ENCODE assay signal across 8 cellular contexts in genomic region chr19:33302175-33302973, GRCh38. TPM values are rescaled to one million over a fixed set of nuclear protein-coding genes. Genes with fewer than 3 reads are reported as not detected.
A peak's percentile ranks its signal among the peaks of the same experiment; 100 is the strongest.
DNase-seq lines count a peak whose midpoint lies in the region; ATAC-seq and TF ChIP-seq lines count a peak whose summit lies in the region.

Gene CEBPA (minus strand): TSS chr19:33302534. CDS start chr19:33302414, 120 bp downstream.

- no peak within 1 kb of the TSS for H3K27ac Mint-ChIP-seq in CD4-positive, CD25-positive, alpha-beta regulatory T cell
- H3K27ac Mint-ChIP-seq in activated T-helper 1 cell treated with anti-CD3 and anti-CD28 coated beads, Interleukin-12 subunit alpha, Interleukin-12 subunit beta, Interleukin-2, Interleukin-4 antibody, amounts not matched to agents 30 ng/mL and 10 ng/mL and 1 ng/mL, durations not matched to agents 14 hours and 24 hours and 36 hours: no peak within 1 kb of the TSS
- H3K27ac Mint-ChIP-seq in natural killer cell: peak within 1 kb of the TSS in 1 of 2 donors; percentile 36

- peaks cover 0 to 9% (median 4%) of the 10 kb centered on the region in 4 donors for H3K4me1 Mint-ChIP-seq in CD4-positive, CD25-positive, alpha-beta regulatory T cell
- H3K4me1 Mint-ChIP-seq in activated T-helper 1 cell treated with anti-CD3 and anti-CD28 coated beads, Interleukin-12 subunit alpha, Interleukin-12 subunit beta, Interleukin-2, Interleukin-4 antibody, amounts not matched to agents 30 ng/mL and 10 ng/mL and 1 ng/mL, durations not matched to agents 14 hours and 24 hours and 36 hours (ENCODE audit: low read depth): no peaks in the 10 kb centered on the region
- peaks cover 8 to 20% of the 10 kb centered on the region in 2 donors for H3K4me1 Mint-ChIP-seq in natural killer cell

- H3K4me1 ChIP-seq in CD4-positive, CD25-positive, alpha-beta regulatory T cell (ENCODE audit: control insufficient read depth, insufficient read depth, low read length, poor library complexity, severe bottlenecking): peaks cover 24% of the 10 kb centered on the region
- H3K4me1 ChIP-seq in OCI-LY3 (ENCODE audit: low read length): peaks cover 9% of the 10 kb centered on the region
- H3K4me1 ChIP-seq in stomach smooth muscle (ENCODE audit: control insufficient read depth, insufficient read depth, low read length): peaks cover 34% of the 10 kb centered on the region

- H3K9ac ChIP-seq in OCI-LY3 (ENCODE audit: low read length) (no peak within 1 kb of the TSS), stomach smooth muscle (ENCODE audit: low read length in 2 of 2) (peak within 1 kb of the TSS; percentile 68 to 71)

- H3K27me3 Mint-ChIP-seq in CD4-positive, CD25-positive, alpha-beta regulatory T cell: peaks cover 46% of the 10 kb centered on the region
- peaks cover 42% of the 10 kb centered on the region for H3K27me3 Mint-ChIP-seq in activated T-helper 1 cell treated with anti-CD3 and anti-CD28 coated beads, Interleukin-12 subunit alpha, Interleukin-12 subunit beta, Interleukin-2, Interleukin-4 antibody, amounts not matched to agents 30 ng/mL and 10 ng/mL and 1 ng/mL, durations not matched to agents 14 hours and 24 hours and 36 hours (ENCODE audit: insufficient read depth)
- H3K27me3 Mint-ChIP-seq in natural killer cell (ENCODE audit: low read depth in 2 of 2): peaks cover 0 to 17% of the 10 kb centered on the region in 2 donors

- no peaks in the 10 kb centered on the region for H3K9me3 Mint-ChIP-seq in CD4-positive, CD25-positive, alpha-beta regulatory T cell
- H3K9me3 Mint-ChIP-seq in activated T-helper 1 cell treated with anti-CD3 and anti-CD28 coated beads, Interleukin-12 subunit alpha, Interleukin-12 subunit beta, Interleukin-2, Interleukin-4 antibody, amounts not matched to agents 30 ng/mL and 10 ng/mL and 1 ng/mL, durations not matched to agents 14 hours and 24 hours and 36 hours: no peaks in the 10 kb centered on the region
- no peaks in the 10 kb centered on the region for H3K9me3 Mint-ChIP-seq in natural killer cell

- no peaks in the 10 kb centered on the region for H3K9me3 ChIP-seq in CD4-positive, CD25-positive, alpha-beta regulatory T cell (ENCODE audit: control insufficient read depth in 2 of 2, low read length in 2 of 2)
- H3K9me3 ChIP-seq in OCI-LY3 (ENCODE audit: insufficient read depth, low read length) (no peaks in the 10 kb centered on the region), stomach smooth muscle (ENCODE audit: control insufficient read depth in 2 of 2, low read length in 2 of 2) (no peaks in the 10 kb centered on the region)

- H3K4me3 ChIP-seq in CD4-positive, CD25-positive, alpha-beta regulatory T cell (ENCODE audit: low read depth, low read length): no peak within 1 kb of the TSS
- H3K4me3 ChIP-seq in OCI-LY3 (ENCODE audit: low read length) (peak within 1 kb of the TSS; percentile 29; the same call in 1 of the 2 replicates), fibroblast of pulmonary artery (replicated peaks; ENCODE audit: low read depth, low read length) (peak within 1 kb of the TSS; percentile 59), stomach smooth muscle (ENCODE audit: low read length in 2 of 2) (peak within 1 kb of the TSS; percentile 66 to 77)

- peaks cover 3% of the 10 kb centered on the region for H3K27me3 ChIP-seq in CD4-positive, CD25-positive, alpha-beta regulatory T cell (ENCODE audit: control insufficient read depth, insufficient read depth, low read length)
- H3K27me3 ChIP-seq in OCI-LY3 (ENCODE audit: low read depth, low read length): no peaks in the 10 kb centered on the region
- peaks cover 2 to 10% of the 10 kb centered on the region in 2 donors for H3K27me3 ChIP-seq in stomach smooth muscle (ENCODE audit: control insufficient read depth in 1 of 2, insufficient read depth in 2 of 2, low read length in 2 of 2)

- H3K27ac ChIP-seq in CD4-positive, CD25-positive, alpha-beta regulatory T cell (ENCODE audit: insufficient read depth, low read length, poor library complexity, severe bottlenecking): no peak within 1 kb of the TSS
- H3K27ac ChIP-seq in OCI-LY3 (ENCODE audit: low read length) (no peak within 1 kb of the TSS), stomach smooth muscle (ENCODE audit: low read length) (peak within 1 kb of the TSS; percentile 77)

- peak within 1 kb of the TSS; percentile 15 to 70 (median 64) for H3K4me3 Mint-ChIP-seq in CD4-positive, CD25-positive, alpha-beta regulatory T cell
- H3K4me3 Mint-ChIP-seq in activated T-helper 1 cell treated with anti-CD3 and anti-CD28 coated beads, Interleukin-12 subunit alpha, Interleukin-12 subunit beta, Interleukin-2, Interleukin-4 antibody, amounts not matched to agents 30 ng/mL and 10 ng/mL and 1 ng/mL, durations not matched to agents 14 hours and 24 hours and 36 hours: peak within 1 kb of the TSS; percentile 59
- H3K4me3 Mint-ChIP-seq in natural killer cell: peak within 1 kb of the TSS; percentile 84

- intact Hi-C loops in activated T-helper 1 cell treated with anti-CD3 and anti-CD28 coated beads, Interleukin-12 subunit alpha, Interleukin-12 subunit beta, Interleukin-2, Interleukin-4 antibody, amounts not matched to agents 30 ng/mL and 10 ng/mL and 1 ng/mL, durations not matched to agents 14 hours and 24 hours and 36 hours (cut with micrococcal nuclease): loop anchor here (1.0 to 5.0 kb wide), 5 partner anchors 22 to 625 kb away; partner anchors contain the start of genes ANKRD27, CEBPG and RGS9BP
- intact Hi-C loops in natural killer cell (cut with micrococcal nuclease): loop anchor here (2.0 kb wide), 2 partner anchors 68 to 72 kb away; no protein-coding TSS in a partner anchor

- no peaks in the 10 kb centered on the region for H3K79me2 ChIP-seq in OCI-LY3 (ENCODE audit: low read length)

- no peaks in the 10 kb centered on the region for H3K36me3 Mint-ChIP-seq in CD4-positive, CD25-positive, alpha-beta regulatory T cell
- H3K36me3 Mint-ChIP-seq in activated T-helper 1 cell treated with anti-CD3 and anti-CD28 coated beads, Interleukin-12 subunit alpha, Interleukin-12 subunit beta, Interleukin-2, Interleukin-4 antibody, amounts not matched to agents 30 ng/mL and 10 ng/mL and 1 ng/mL, durations not matched to agents 14 hours and 24 hours and 36 hours (ENCODE audit: low read depth): no peaks in the 10 kb centered on the region
- no peaks in the 10 kb centered on the region for H3K36me3 Mint-ChIP-seq in natural killer cell

- peak within 1 kb of the TSS; percentile 3; the same call in 1 of the 2 replicates for H3K4me2 ChIP-seq in OCI-LY3 (ENCODE audit: low read length)

- TF ChIP-seq CTCF in OCI-LY3 (IDR thresholded peaks at IDR 0.05; ENCODE audit: low read depth, low read length): no peak
- TF ChIP-seq CTCF in fibroblast of pulmonary artery (IDR thresholded peaks at IDR 0.05; ENCODE audit: low read length, missing control alignments): no peak
- TF ChIP-seq CTCF in natural killer cell (IDR thresholded peaks at IDR 0.05): peak; percentile 54

- no peaks in the 10 kb centered on the region for H4K20me1 ChIP-seq in OCI-LY3 (ENCODE audit: insufficient read depth, low read length)

- peak; percentile 35 to 54 (median 51) for DNase-seq in CD4-positive, CD25-positive, alpha-beta regulatory T cell
- DNase-seq in activated T-helper 1 cell treated with anti-CD3 and anti-CD28 coated beads, Interleukin-12 subunit alpha, Interleukin-12 subunit beta, Interleukin-2, Interleukin-4 antibody, amounts not matched to agents 30 ng/mL and 10 ng/mL and 1 ng/mL, durations not matched to agents 14 hours and 24 hours and 36 hours (ENCODE audit: low spot score): peak; percentile 45
- DNase-seq in fibroblast of pulmonary artery (ENCODE audit: low read depth): peak; percentile 77
- DNase-seq in natural killer cell: peak; percentile 74

- H3K36me3 ChIP-seq in CD4-positive, CD25-positive, alpha-beta regulatory T cell (ENCODE audit: control insufficient read depth, insufficient read depth, low read length): no peaks in the 10 kb centered on the region
- H3K36me3 ChIP-seq in OCI-LY3 (replicated peaks; ENCODE audit: low read depth, low read length) (no peaks in the 10 kb centered on the region), stomach smooth muscle (ENCODE audit: control insufficient read depth in 2 of 2, insufficient read depth in 2 of 2, low read length in 2 of 2) (no peaks in the 10 kb centered on the region)

- peak; percentile 79 to 83 for ATAC-seq in CD4-positive, CD25-positive, alpha-beta regulatory T cell (ENCODE audit: low read depth in 2 of 2)
- ATAC-seq in GM19395 (IDR thresholded peaks at IDR 0.05; ENCODE audit: unreplicated experiment) (peak; percentile 71), HG03571 (IDR thresholded peaks at IDR 0.05; ENCODE audit: unreplicated experiment) (peak; percentile 68), natural killer cell (peak; percentile 90 to 94 (median 92))

- no peak within 1 kb of the TSS for H2AFZ ChIP-seq in OCI-LY3 (ENCODE audit: low read depth, low read length)

RNA-seq across cellular contexts. Expression of gene CEBPA, which starts in this region (rescaled TPM):
- 3.8 TPM for total RNA-seq in CD4-positive, CD25-positive, alpha-beta regulatory T cell
- polyA plus RNA-seq in CD4-positive, CD25-positive, alpha-beta regulatory T cell: 1 to 10 TPM in 3 of 4 donors, under 1 TPM in 1; 0.72 to 3.5 (median 1.5) TPM
- 1.8 and 2.1 TPM in 2 replicates for total RNA-seq in activated T-helper 1 cell treated with anti-CD3 and anti-CD28 coated beads, Interleukin-12 subunit alpha, Interleukin-12 subunit beta, Interleukin-2, Interleukin-4 antibody, amounts not matched to agents 30 ng/mL and 10 ng/mL and 1 ng/mL, durations not matched to agents 14 hours and 24 hours and 36 hours
- 10 to 100 TPM in 1 of 3 donors, 1 to 10 TPM in 2; 7.6 to 19.5 (median 8.2) TPM for total RNA-seq in natural killer cell
